Comparison of ENCODE assay signal across 9 cellular contexts in genomic region chr18:79819951-79820351, GRCh38. TPM values are rescaled to one million over a fixed set of nuclear protein-coding genes. Genes with fewer than 3 reads are reported as not detected.
A peak's percentile ranks its signal among the peaks of the same experiment; 100 is the strongest.
DNase-seq lines count a peak whose midpoint lies in the region; ATAC-seq and TF ChIP-seq lines count a peak whose summit lies in the region.
"Had no signal": no experiment of that assay in that cellular context is flagged by ENCODE, and none has a peak within 500 bp of the region (broad histone marks: within the 10 kb centered on the region; RNA-seq: fewer than 3 reads in every experiment).

No MANE protein-coding gene starts in this region.

- no peaks in the 10 kb centered on the region for H4K20me1 ChIP-seq in PC-9 (ENCODE audit: insufficient read depth)

- peaks cover 21 to 41% (median 31%) of the 10 kb centered on the region in 3 donors for H3K4me1 Mint-ChIP-seq in naive B cell

- no peaks in the 10 kb centered on the region for H3K9me3 ChIP-seq in PC-9 (ENCODE audit: insufficient read depth, low read depth)

- POLR2A ChIA-PET in PC-9 (lab: Charles Lee; ENCODE audit: unreplicated experiment) = no interaction called here

- CTCF ChIA-PET in PC-9 (lab: Charles Lee) = no interaction called here

- no peaks in the 10 kb centered on the region for H3K36me3 Mint-ChIP-seq in naive B cell

- H3K4me1 ChIP-seq in PC-9 (replicated peaks; ENCODE audit: insufficient read depth) = no peaks in the 10 kb centered on the region

- no peaks in the 10 kb centered on the region for H3K9me2 ChIP-seq in PC-9 (ENCODE audit: insufficient read depth)

- peak; percentile 89 for ATAC-seq in GM18861 (IDR thresholded peaks at IDR 0.05; ENCODE audit: unreplicated experiment)
- peak; percentile 90 for ATAC-seq in HG02678 (IDR thresholded peaks at IDR 0.05; ENCODE audit: unreplicated experiment)
- ATAC-seq in naive B cell (ENCODE audit: low read depth in 2 of 2) = peak; percentile 97 to 99
- no peak for ATAC-seq in omental fat pad (ENCODE audit: low FRiP score)

- H3K4me2 ChIP-seq in PC-9 = no peak overlapping the region

- H3K4me3 ChIP-seq in PC-9 = no peak overlapping the region

- peak overlapping the region; percentile 4 to 87 (median 80) for H3K4me3 Mint-ChIP-seq in naive B cell

- no TSS peak for BruUV-seq in PC-9 (replicated peaks; lab: Mats Ljungman, UMichigan)

- H3K27ac ChIP-seq in PC-9 = no peak overlapping the region

- no peaks in the 10 kb centered on the region for H3F3A ChIP-seq in PC-9 (ENCODE audit: insufficient read depth, low read depth)

- peaks cover 61% of the 10 kb centered on the region for H3K27me3 ChIP-seq in PC-9 (ENCODE audit: insufficient read depth, low read depth)

- H3K27ac Mint-ChIP-seq in naive B cell = peak overlapping the region; percentile 75 to 99 (median 95)

- H3K36me3 ChIP-seq in PC-9 (ENCODE audit: low read depth) = no peaks in the 10 kb centered on the region

- DNase-seq in NOMO-1 treated with dmso at 0.1 percent for 144 hours (lab: John Stamatoyannopoulos, UW; ENCODE audit: unreplicated experiment) = peak; percentile 96
- DNase-seq in naive B cell = peak; percentile 79
- no peak for DNase-seq in NCI-H524 (lab: John Stamatoyannopoulos, UW)
- DNase-seq in omental fat pad (ENCODE audit: low spot score) = no peak
- DNase-seq in AG08396 (ENCODE audit: low spot score) = no peak
- no peak for DNase-seq in PC-9

- H2AFZ ChIP-seq in PC-9 = no peak overlapping the region

- peaks cover 0 to 2% (median 0%) of the 10 kb centered on the region in 7 donors for H3K9me3 Mint-ChIP-seq in naive B cell

- intact Hi-C loops in PC-9 (cut with micrococcal nuclease; ENCODE audit: unreplicated experiment) = no loop called here

- H3K27me3 Mint-ChIP-seq in naive B cell = peaks cover 0 to 10% (median 0%) of the 10 kb centered on the region in 3 donors

- H3K79me2 ChIP-seq in PC-9 (ENCODE audit: low read depth) = no peaks in the 10 kb centered on the region

- no peak for TF ChIP-seq CTCF in omental fat pad (IDR thresholded peaks at IDR 0.05)
- no peak for TF ChIP-seq CTCF in PC-9 (conservative IDR thresholded peaks at IDR 0.05)

RNA-seq across cellular contexts. Expression of gene KCNG2, which starts 22.2 kb away (rescaled TPM):
- not detected for polyA plus RNA-seq in naive B cell (ENCODE audit: low read depth in 6 of 6)
- total RNA-seq in omental fat pad (1 to 10 TPM in 1 of 4 donors, under 1 TPM in 2, not detected in 1; 0.75 to 2.4 (median 0.96) TPM), PC-9 (2021) (not detected in 2 replicates)
- total RNA-seq: kidney epithelial cell had no signal

Comparison
In these comparisons a context has a peak if more than half of its experiments do, and no peak if none do; other contexts are left out.
1. DNase-seq: peak in NOMO-1 treated with dmso at 0.1 percent for 144 hours (single experiment) and naive B cell (single experiment); none in NCI-H524 (0 of 2), omental fat pad (single experiment), AG08396 (single experiment) and PC-9 (0 of 2).